Comparison of ENCODE assay signal across 18 cellular contexts in genomic region chr3:105140899-105141367, GRCh38.
DNase-seq lines count a peak whose midpoint lies in the region; ATAC-seq and TF ChIP-seq lines count a peak whose summit lies in the region.
"Had no signal": no experiment of that assay in that cellular context is flagged by ENCODE, and none has a peak within 500 bp of the region (broad histone marks: within the 10 kb centered on the region; RNA-seq: fewer than 3 reads in every experiment).

No MANE protein-coding gene starts in this region.

- ATAC-seq in HG02885 (IDR thresholded peaks at IDR 0.05; ENCODE audit: poor library complexity, unreplicated experiment), result peak; percentile 65
- no peak for ATAC-seq in HG02870 (IDR thresholded peaks at IDR 0.05; ENCODE audit: unreplicated experiment)
- ATAC-seq: left colon had no signal

- no peaks in the 10 kb centered on the region for H3K9me3 ChIP-seq in SU-DHL-6 (ENCODE audit: insufficient read depth, low read length)
- no peaks in the 10 kb centered on the region for H3K9me3 ChIP-seq in CD4-positive, alpha-beta memory T cell (ENCODE audit: control insufficient read depth in 1 of 2, low read length in 2 of 2)
- H3K9me3 ChIP-seq: BLaER1, SJCRH30, tibial nerve had no signal

- no peak overlapping the region for H3K4me3 Mint-ChIP-seq in CD14-positive monocyte
- no peak overlapping the region for H3K4me3 Mint-ChIP-seq in CD4-positive, alpha-beta memory T cell
- H3K4me3 Mint-ChIP-seq: activated naive CD4-positive, alpha-beta T cell treated with anti-CD3 and anti-CD28 coated beads, Interleukin-2, amount 10 ng/mL, durations not matched to agents 7 days and 5 days had no signal

- peak overlapping the region in 2 of 7 donors; percentile 79 to 93 for H3K27ac Mint-ChIP-seq in CD14-positive monocyte
- H3K27ac Mint-ChIP-seq in CD4-positive, alpha-beta memory T cell, result no peak overlapping the region
- H3K27ac Mint-ChIP-seq: activated naive CD4-positive, alpha-beta T cell treated with anti-CD3 and anti-CD28 coated beads, Interleukin-2, amount 10 ng/mL, durations not matched to agents 7 days and 5 days had no signal

- intact Hi-C loops in CD14-positive monocyte (cut with micrococcal nuclease), result no loop called here
- intact Hi-C loops in CD4-positive, alpha-beta memory T cell (cut with micrococcal nuclease), result no loop called here

- TF ChIP-seq CTCF in SU-DHL-6 (IDR thresholded peaks at IDR 0.05; ENCODE audit: insufficient read depth, low read length, poor library complexity, severe bottlenecking), result no peak
- no peak for TF ChIP-seq CTCF in CD14-positive monocyte (IDR thresholded peaks at IDR 0.05)

- peaks cover 0 to 14% (median 0%) of the 10 kb centered on the region in 7 donors for H3K9me3 Mint-ChIP-seq in CD14-positive monocyte
- H3K9me3 Mint-ChIP-seq in CD4-positive, alpha-beta memory T cell, result no peaks in the 10 kb centered on the region
- H3K9me3 Mint-ChIP-seq: activated naive CD4-positive, alpha-beta T cell treated with anti-CD3 and anti-CD28 coated beads, Interleukin-2, amount 10 ng/mL, durations not matched to agents 7 days and 5 days had no signal

- H3K79me2 ChIP-seq in SU-DHL-6 (ENCODE audit: insufficient read depth, low read length), result no peaks in the 10 kb centered on the region

- no peaks in the 10 kb centered on the region for H3K27me3 Mint-ChIP-seq in CD14-positive monocyte (ENCODE audit: low read depth in 3 of 3)
- no peaks in the 10 kb centered on the region for H3K27me3 Mint-ChIP-seq in CD4-positive, alpha-beta memory T cell
- H3K27me3 Mint-ChIP-seq: activated naive CD4-positive, alpha-beta T cell treated with anti-CD3 and anti-CD28 coated beads, Interleukin-2, amount 10 ng/mL, durations not matched to agents 7 days and 5 days had no signal

- no peak overlapping the region for H3K9ac ChIP-seq in SU-DHL-6 (ENCODE audit: low read length)
- H3K9ac ChIP-seq: BLaER1 had no signal

- H4K20me1 ChIP-seq in SU-DHL-6 (ENCODE audit: low read depth, low read length), result no peaks in the 10 kb centered on the region
- H4K20me1 ChIP-seq: BLaER1 had no signal

- H3K9me2 ChIP-seq in SU-DHL-6 (replicated peaks; ENCODE audit: insufficient read depth, low read length), result no peaks in the 10 kb centered on the region

- no peaks in the 10 kb centered on the region for H3K4me1 ChIP-seq in CD4-positive, alpha-beta memory T cell (ENCODE audit: insufficient read depth, low read length)
- H3K4me1 ChIP-seq: BLaER1, SJCRH30 had no signal

- no peak overlapping the region for H3K4me2 ChIP-seq in SU-DHL-6 (ENCODE audit: low read depth, low read length, poor library complexity, severe bottlenecking)
- H3K4me2 ChIP-seq: BLaER1 had no signal

- H3K36me3 ChIP-seq in SU-DHL-6 (ENCODE audit: low read length), result no peaks in the 10 kb centered on the region
- H3K36me3 ChIP-seq in CD4-positive, alpha-beta memory T cell (ENCODE audit: insufficient read depth, low read length), result no peaks in the 10 kb centered on the region
- H3K36me3 ChIP-seq: BLaER1, SJCRH30, tibial nerve had no signal

- peak overlapping the region; percentile 50 for H2AFZ ChIP-seq in SU-DHL-6 (ENCODE audit: low read depth, low read length, severe bottlenecking)

- H3K27me3 ChIP-seq in SU-DHL-6 (ENCODE audit: low read length), result no peaks in the 10 kb centered on the region
- no peaks in the 10 kb centered on the region for H3K27me3 ChIP-seq in CD4-positive, alpha-beta memory T cell (ENCODE audit: insufficient read depth, low read length)
- H3K27me3 ChIP-seq: BLaER1, SJCRH30, tibial nerve had no signal

- no peaks in the 10 kb centered on the region for H3K36me3 Mint-ChIP-seq in CD14-positive monocyte
- no peaks in the 10 kb centered on the region for H3K36me3 Mint-ChIP-seq in CD4-positive, alpha-beta memory T cell
- H3K36me3 Mint-ChIP-seq: activated naive CD4-positive, alpha-beta T cell treated with anti-CD3 and anti-CD28 coated beads, Interleukin-2, amount 10 ng/mL, durations not matched to agents 7 days and 5 days had no signal

- H3K27ac ChIP-seq in SU-DHL-6 (ENCODE audit: low read depth, low read length), result no peak overlapping the region
- H3K27ac ChIP-seq in CD4-positive, alpha-beta memory T cell (ENCODE audit: low read depth, low read length), result no peak overlapping the region
- H3K27ac ChIP-seq: BLaER1, SJCRH30, tibial nerve had no signal

- H3F3A ChIP-seq in SU-DHL-6 (ENCODE audit: insufficient read depth), result no peaks in the 10 kb centered on the region

- peaks cover 26% of the 10 kb centered on the region for H3K4me1 Mint-ChIP-seq in CD14-positive monocyte
- no peaks in the 10 kb centered on the region for H3K4me1 Mint-ChIP-seq in CD4-positive, alpha-beta memory T cell
- H3K4me1 Mint-ChIP-seq: activated naive CD4-positive, alpha-beta T cell treated with anti-CD3 and anti-CD28 coated beads, Interleukin-2, amount 10 ng/mL, durations not matched to agents 7 days and 5 days had no signal

- DNase-seq in fibroblast of the conjunctiva (ENCODE audit: low read depth) (peak; percentile 1), smooth muscle cell of the brain vasculature (ENCODE audit: low read depth, low spot score) (peak; percentile 6), CD14-positive monocyte (ENCODE audit: low spot score) (no peak)
- DNase-seq in CD4-positive, alpha-beta memory T cell, result no peak
- DNase-seq: activated CD4-positive, alpha-beta T cell treated with anti-CD3 and anti-CD28 coated beads, Interleukin-2, amount 50 U/mL, for 1 hour; activated naive CD4-positive, alpha-beta T cell treated with anti-CD3 and anti-CD28 coated beads, Interleukin-2, amount 10 ng/mL, durations not matched to agents 7 days and 5 days; activated T-cell treated with anti-CD3 and anti-CD28 coated beads for 4 hours; DMS53; left colon; NCI-H1436; NCI-H226; SJCRH30; small intestine had no signal

- no peak overlapping the region for H3K4me3 ChIP-seq in SU-DHL-6 (ENCODE audit: insufficient read depth, low read length, poor library complexity, severe bottlenecking)
- H3K4me3 ChIP-seq in CD4-positive, alpha-beta memory T cell (ENCODE audit: low read length in 2 of 2), result no peak overlapping the region
- H3K4me3 ChIP-seq: BLaER1, SJCRH30, tibial nerve had no signal

- POLR2A ChIA-PET in CD4-positive, alpha-beta memory T cell (lab: Charles Lee; ENCODE audit: partially characterized antibody), result no interaction called here

- CTCF ChIA-PET in CD4-positive, alpha-beta memory T cell (lab: Charles Lee; ENCODE audit: partially characterized antibody), result no interaction called here

Comparison
In these comparisons a context has a peak if more than half of its experiments do, and no peak if none do; other contexts are left out.
1. DNase-seq: peak in fibroblast of the conjunctiva (single experiment) and smooth muscle cell of the brain vasculature (single experiment); none in CD14-positive monocyte (single experiment) and CD4-positive, alpha-beta memory T cell (0 of 5).